Comparison of ENCODE assay signal across 8 cellular contexts in genomic region chr16:66880288-66881013, GRCh38. TPM values are rescaled to one million over a fixed set of nuclear protein-coding genes. Genes with fewer than 3 reads are reported as not detected.
DNase-seq lines count a peak whose midpoint lies in the region; ATAC-seq and TF ChIP-seq lines count a peak whose summit lies in the region.

A gene with protein sequence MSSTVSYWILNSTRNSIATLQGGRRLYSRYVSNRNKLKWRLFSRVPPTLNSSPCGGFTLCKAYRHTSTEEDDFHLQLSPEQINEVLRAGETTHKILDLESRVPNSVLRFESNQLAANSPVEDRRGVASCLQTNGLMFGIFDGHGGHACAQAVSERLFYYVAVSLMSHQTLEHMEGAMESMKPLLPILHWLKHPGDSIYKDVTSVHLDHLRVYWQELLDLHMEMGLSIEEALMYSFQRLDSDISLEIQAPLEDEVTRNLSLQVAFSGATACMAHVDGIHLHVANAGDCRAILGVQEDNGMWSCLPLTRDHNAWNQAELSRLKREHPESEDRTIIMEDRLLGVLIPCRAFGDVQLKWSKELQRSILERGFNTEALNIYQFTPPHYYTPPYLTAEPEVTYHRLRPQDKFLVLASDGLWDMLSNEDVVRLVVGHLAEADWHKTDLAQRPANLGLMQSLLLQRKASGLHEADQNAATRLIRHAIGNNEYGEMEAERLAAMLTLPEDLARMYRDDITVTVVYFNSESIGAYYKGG (plus strand): TSS chr16:66880515. CDS start chr16:66884285, 3,770 bp downstream.

- peak; percentile 91 for DNase-seq in CD14-positive monocyte (ENCODE audit: low spot score)
- peak; percentile 95 for DNase-seq in NCI-H69 (lab: John Stamatoyannopoulos, UW)
- DNase-seq in activated CD4-positive, alpha-beta T cell treated with anti-CD3 and anti-CD28 coated beads, Interleukin-2, amount 50 U/mL, for 48 hours: peak; percentile 95 to 96
- DNase-seq in dermis microvascular lymphatic vessel endothelial cell (ENCODE audit: low read depth in 2 of 2): peak; percentile 90 to 96
- peak; percentile 84 for DNase-seq in stimulated activated CD4-positive, alpha-beta T cell treated with anti-CD3 and anti-CD28 coated beads, Interleukin-4, amount 100 ng/mL, for 1 hour

- peak within 1 kb of the TSS in 5 of 7 donors; percentile 30 to 75 (median 58) for H3K27ac Mint-ChIP-seq in CD14-positive monocyte

- peak within 1 kb of the TSS; percentile 96 to 99 for H3K4me3 Mint-ChIP-seq in CD14-positive monocyte

- H3K27me3 ChIP-seq in liver (ENCODE audit: control insufficient read depth in 4 of 4, insufficient read depth in 4 of 4, low read length in 3 of 4): no peaks in the 10 kb centered on the region

- H3K4me1 Mint-ChIP-seq in CD14-positive monocyte: peaks cover 22% of the 10 kb centered on the region

- H3K4me1 ChIP-seq in liver (ENCODE audit: control insufficient read depth in 4 of 4, insufficient read depth in 4 of 4, low read length in 3 of 4): peaks cover 3 to 21% (median 17%) of the 10 kb centered on the region in 4 donors

- peaks cover 2 to 9% (median 9%) of the 10 kb centered on the region in 4 donors for H3K36me3 ChIP-seq in liver (ENCODE audit: control insufficient read depth in 4 of 4, insufficient read depth in 3 of 4, low read depth in 1 of 4, low read length in 3 of 4)

- H3K36me3 Mint-ChIP-seq in CD14-positive monocyte: peaks cover 12 to 15% of the 10 kb centered on the region in 2 donors

- intact Hi-C loops in CD14-positive monocyte (cut with micrococcal nuclease): no loop called here

- no peak for TF ChIP-seq RAD21 in liver (IDR thresholded peaks at IDR 0.05)

- H3K27ac ChIP-seq in liver (ENCODE audit: low read depth in 1 of 2, low read length in 2 of 2): peak within 1 kb of the TSS; percentile 75 to 80

- peaks cover 3 to 16% (median 9%) of the 10 kb centered on the region in 7 donors for H3K9me3 Mint-ChIP-seq in CD14-positive monocyte

- under 1% methylated on average over 58 of the region's 58 CpGs for WGBS in liver

- peak within 1 kb of the TSS; percentile 68 to 82 (median 74) for H3K4me3 ChIP-seq in liver (ENCODE audit: low read depth in 1 of 3, low read length in 3 of 3)

- peak; percentile 97 for ATAC-seq in GM19372 (IDR thresholded peaks at IDR 0.05; ENCODE audit: low read depth, unreplicated experiment)
- ATAC-seq in HG03521 (IDR thresholded peaks at IDR 0.05; ENCODE audit: unreplicated experiment): peak; percentile 91

- no peaks in the 10 kb centered on the region for H3K9me3 ChIP-seq in liver (ENCODE audit: control insufficient read depth in 4 of 4, low read length in 3 of 4)

- TF ChIP-seq CTCF in CD14-positive monocyte (IDR thresholded peaks at IDR 0.05) (no peak), liver (IDR thresholded peaks at IDR 0.05; ENCODE audit: low read depth, low read length, missing input control) (no peak)

- H3K9ac ChIP-seq in liver (ENCODE audit: low read depth in 1 of 2, low read length in 2 of 2): peak within 1 kb of the TSS; percentile 55 to 81

- H3K27me3 Mint-ChIP-seq in CD14-positive monocyte (ENCODE audit: low read depth in 3 of 3): peaks cover 50 to 62% (median 55%) of the 10 kb centered on the region in 3 donors

TF ChIP-seq in liver, 16 proteins besides CTCF, POLR2A, EP300 and RAD21:
- TF ChIP-seq HNF4G (IDR thresholded peaks at IDR 0.05) (no peak), JUND (IDR thresholded peaks at IDR 0.05) (no peak), MAX (IDR thresholded peaks at IDR 0.05) (no peak), FOXA2 (IDR thresholded peaks at IDR 0.05) (no peak), GABPA (IDR thresholded peaks at IDR 0.05 in 1 of 2, conservative IDR thresholded peaks at IDR 0.05 in 1 of 2) (peak in 1 of 2 donors; percentile 65), FOXA1 (IDR thresholded peaks at IDR 0.05) (no peak), YY1 (IDR thresholded peaks at IDR 0.05) (peak; percentile 53), NR2F2 (IDR thresholded peaks at IDR 0.05) (no peak), SP1 (IDR thresholded peaks at IDR 0.05) (peak; percentile 97), TAF1 (conservative IDR thresholded peaks at IDR 0.05) (no peak), REST (IDR thresholded peaks at IDR 0.05) (peak; percentile 75), ZBTB33 (IDR thresholded peaks at IDR 0.05) (no peak), EGR1 (IDR thresholded peaks at IDR 0.05; ENCODE audit: low read depth in 2 of 2) (peak; percentile 59 to 63), HNF4A (conservative IDR thresholded peaks at IDR 0.05) (peak in 1 of 2 donors; percentile 20), RXRA (IDR thresholded peaks at IDR 0.05) (peak; percentile 32 to 68)
- TF ChIP-seq, protein P1, sequence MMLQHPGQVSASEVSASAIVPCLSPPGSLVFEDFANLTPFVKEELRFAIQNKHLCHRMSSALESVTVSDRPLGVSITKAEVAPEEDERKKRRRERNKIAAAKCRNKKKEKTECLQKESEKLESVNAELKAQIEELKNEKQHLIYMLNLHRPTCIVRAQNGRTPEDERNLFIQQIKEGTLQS (IDR thresholded peaks at IDR 0.05): no peak

RNA-seq across cellular contexts. Expression of the gene that starts here (rescaled TPM):
- polyA plus RNA-seq in CD14-positive monocyte: not detected
- total RNA-seq in dermis microvascular lymphatic vessel endothelial cell: 5.1 and 7.5 TPM in 2 replicates
- 1 to 10 TPM; 7.8 to 9.4 TPM for total RNA-seq in liver
- 1 to 10 TPM; 2.3 to 4.4 TPM for polyA plus RNA-seq in liver

Comparison
In these comparisons a context has a peak if more than half of its experiments do, and no peak if none do; other contexts are left out.
1. Peak in every context shown above with its lines: DNase-seq, ATAC-seq, H3K4me3 ChIP-seq and H3K27ac ChIP-seq.
2. Peak in DNase-seq in CD14-positive monocyte; RNA of the gene not detected or under 1 TPM.